8 cellular contexts compared by ENCODE assay signal in the genomic region with DNA sequence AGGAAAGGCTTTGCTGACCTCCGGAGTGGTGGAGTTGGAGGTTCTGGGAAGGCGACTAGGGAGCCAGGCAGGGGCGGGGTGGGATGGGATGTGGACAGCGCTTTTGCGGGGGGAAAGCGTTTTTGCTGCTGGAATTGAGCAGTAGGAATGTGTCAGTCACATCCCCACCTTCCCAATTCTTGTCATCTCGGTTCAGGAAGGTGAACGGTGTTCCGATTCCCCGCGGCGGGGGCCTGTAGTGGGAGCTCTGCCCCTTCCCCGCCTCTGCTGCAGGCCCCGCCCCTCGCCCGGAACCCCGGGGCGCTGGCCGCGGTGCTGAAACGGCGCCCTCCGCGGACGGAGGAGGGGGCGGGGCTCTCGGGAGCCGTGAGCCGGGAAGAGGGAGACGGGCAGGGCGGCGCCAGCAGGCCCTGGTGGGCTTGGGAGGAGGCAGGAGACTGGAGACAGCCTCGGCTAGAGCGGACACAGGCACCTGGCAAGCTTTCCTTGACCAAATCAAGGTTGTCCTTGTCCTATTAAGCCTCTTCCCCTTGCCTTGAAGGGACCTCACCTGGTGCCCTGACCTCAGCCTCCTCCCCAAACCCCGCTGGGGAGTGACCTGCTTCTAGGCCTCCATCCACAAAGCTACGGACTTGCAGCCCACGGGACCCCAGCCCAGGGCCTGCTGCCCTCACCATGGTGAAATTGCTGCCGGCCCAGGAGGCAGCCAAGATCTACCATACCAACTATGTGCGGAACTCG. TPM values are rescaled to one million over a fixed set of nuclear protein-coding genes. Genes with fewer than 3 reads are reported as not detected.
DNase-seq lines count a peak whose midpoint lies in the region; ATAC-seq and FAIRE-seq lines count a peak whose summit lies in the region.

LHFPL5 (plus strand) TSS at position 357 of the 741 bp plus-strand sequence; CDS start at position 676, 319 bp downstream.

- FAIRE-seq in frontal cortex (lab: Jason Lieb, UNC) = no peak

- ATAC-seq in GM19397 (IDR thresholded peaks at IDR 0.05; ENCODE audit: unreplicated experiment) = no peak

- DNase-seq in activated CD4-positive, alpha-beta T cell treated with anti-CD3 and anti-CD28 coated beads for 24 hours (ENCODE audit: low read depth in 2 of 2) = peak; percentile 20 to 29
- no peak for DNase-seq in activated CD4-positive, alpha-beta T cell treated with anti-CD3 and anti-CD28 coated beads for 1 hour
- DNase-seq in NCI-H510A treated with DMSO at 0.1 percent for 48 hours (lab: John Stamatoyannopoulos, UW) = peak; percentile 87
- peak; percentile 59 for DNase-seq in activated T-cell treated with anti-CD3 and anti-CD28 coated beads, Interleukin-2, amount 50 U/mL, for 1 hour
- peak; percentile 57 to 78 for DNase-seq in frontal cortex (ENCODE audit: low spot score in 2 of 2)
- DNase-seq in posterior cingulate gyrus = peak in 6 of 10 donors; percentile 35 to 93 (median 45)
- DNase-seq in globus pallidus (ENCODE audit: low spot score) = no peak

- intact Hi-C loops in posterior cingulate gyrus (cut with DNase I) = no loop called here

RNA-seq across cellular contexts. Expression of gene LHFPL5, which starts in this region (rescaled TPM):
- total RNA-seq in frontal cortex = 0.82 TPM

Comparison
In these comparisons a context has a peak if more than half of its experiments do, and no peak if none do; other contexts are left out.
1. DNase-seq: peak in activated CD4-positive, alpha-beta T cell treated with anti-CD3 and anti-CD28 coated beads for 24 hours (2 of 2), NCI-H510A treated with DMSO at 0.1 percent for 48 hours (single experiment), activated T-cell treated with anti-CD3 and anti-CD28 coated beads, Interleukin-2, amount 50 U/mL, for 1 hour (single experiment) and posterior cingulate gyrus (6 of 10); none in activated CD4-positive, alpha-beta T cell treated with anti-CD3 and anti-CD28 coated beads for 1 hour (single experiment) and globus pallidus (single experiment).
2. Peak in DNase-seq in frontal cortex; RNA of the gene not detected or under 1 TPM.